ENCODE assay signal across 26 cellular contexts in the genomic region with DNA sequence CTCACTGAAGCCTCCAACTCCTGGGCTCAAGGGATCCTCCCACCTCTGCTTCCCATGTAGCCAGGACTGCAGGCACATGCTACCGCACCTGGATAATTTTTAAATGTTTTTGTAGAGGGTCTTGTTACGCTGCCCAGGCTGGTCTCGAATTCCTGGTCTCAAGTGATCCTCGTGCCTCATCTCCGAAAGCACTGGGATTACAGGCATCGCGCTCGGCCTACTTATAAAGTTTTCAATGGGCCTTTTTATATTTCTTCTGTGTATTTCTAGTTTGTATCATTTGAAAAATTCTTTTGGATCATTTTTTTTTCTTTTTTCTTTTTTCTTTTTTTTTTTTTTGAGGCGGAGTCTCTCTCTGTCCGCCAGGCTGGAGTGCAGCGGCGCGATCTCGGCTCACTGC. TPM values are rescaled to one million over a fixed set of nuclear protein-coding genes. Genes with fewer than 3 reads are reported as not detected.
A peak's percentile ranks its signal among the peaks of the same experiment; 100 is the strongest.
DNase-seq lines count a peak whose midpoint lies in the region; ATAC-seq, FAIRE-seq and TF ChIP-seq lines count a peak whose summit lies in the region.
"Had no signal": no experiment of that assay in that cellular context is flagged by ENCODE, and none has a peak within 500 bp of the region (broad histone marks: within the 10 kb centered on the region; RNA-seq: fewer than 3 reads in every experiment).

No MANE protein-coding gene starts in this region.

- in situ Hi-C loops in HepG2 (cut with HindIII; ENCODE audit: extremely low pct_ligation_motif_present, low pct_unique_long_range_greater_than_20kb) = no loop called here
- in situ Hi-C loops in transverse colon (cut with MboI; ENCODE audit: low pct_ligation_motif_present in 1 of 4, low pct_unique_long_range_greater_than_20kb in 1 of 4, low sequenced_read_pairs in 3 of 4) = no loop called here

- peak overlapping the region; percentile 96; the same call in 1 of the 2 replicates for H3K4me2 ChIP-seq in HepG2 (ENCODE audit: low read depth, low read length)
- H3K4me2 ChIP-seq: A549, BLaER1 had no signal

- no peak for DNase-seq in HepG2 (ENCODE audit: low spot score)
- no peak for DNase-seq in right lobe of liver
- DNase-seq in left kidney (ENCODE audit: low read depth, low spot score) = peak; percentile 19
- DNase-seq in stomach = no peak
- no peak for DNase-seq in transverse colon
- no peak for DNase-seq in BE2C
- DNase-seq: AML-193; C1 segment of cervical spinal cord; CD4-positive, alpha-beta memory T cell; CD4-positive, CD25-positive, alpha-beta regulatory T cell; CD8-positive, alpha-beta memory T cell; COR-L47; DMS 273 treated with DMSO at 0.1 percent for 48 hours; DMS153; DMS53; DMS79; DND-41; EL; GDM1 had no signal

- no TSS peak for BruUV-seq in HepG2 (replicated peaks; lab: Mats Ljungman, UMichigan)

- WGBS in HepG2 (ENCODE audit: low lambda C conversion rate) = 87% methylated on average over 14 of the region's 14 CpGs
- 97% methylated on average over 8 of the region's 14 CpGs for WGBS in right lobe of liver (ENCODE audit: insufficient coverage, low coverage, low lambda C conversion rate, missing lambda C conversion rate)
- 89 to 96% (median 94%) methylated on average over 14 of the region's 14 CpGs for WGBS in stomach, 5 donors
- 93 to 97% methylated on average over 11 to 14 of the region's 14 CpGs for WGBS in transverse colon (ENCODE audit: low coverage in 1 of 2), 2 donors

- no peak for TF ChIP-seq POLR2A in HepG2 (IDR thresholded peaks at IDR 0.05; ENCODE audit: insufficient read depth in 1 of 2, low read depth in 2 of 2, low read length in 2 of 2)
- TF ChIP-seq POLR2A in right lobe of liver (IDR thresholded peaks at IDR 0.05) = no peak
- no peak for TF ChIP-seq POLR2A in stomach (IDR thresholded peaks at IDR 0.05)
- TF ChIP-seq POLR2A in transverse colon (IDR thresholded peaks at IDR 0.05) = no peak

- H3K4me3 ChIP-seq in HepG2 (replicated peaks in 1 of 3; ENCODE audit: insufficient read depth in 1 of 3, low read depth in 2 of 3, low read length in 3 of 3) (no peak overlapping the region), right lobe of liver (no peak overlapping the region), HEK293 (ENCODE audit: low read depth, low read length) (no peak overlapping the region), stomach (no peak overlapping the region), transverse colon (no peak overlapping the region), BE2C (ENCODE audit: low read depth, low read length) (no peak overlapping the region)
- H3K4me3 ChIP-seq: A549, BLaER1, GM12878 had no signal

- intact Hi-C loops in HepG2 (cut with micrococcal nuclease; ENCODE audit: unreplicated experiment) (no loop called here), right lobe of liver (cut with DNase I) (no loop called here), stomach (cut with DNase I; ENCODE audit: low total_unique reads) (no loop called here), transverse colon (cut with DNase I; ENCODE audit: low total_unique reads) (no loop called here)

- H3K4me1 ChIP-seq in HepG2 (ENCODE audit: insufficient read depth, low read length) (peaks cover 46% of the 10 kb centered on the region), right lobe of liver (no peaks in the 10 kb centered on the region), HEK293 (ENCODE audit: control insufficient read depth, insufficient read depth, low read length) (no peaks in the 10 kb centered on the region), stomach (peaks cover 0 to 25% (median 9%) of the 10 kb centered on the region in 4 donors), transverse colon (peaks cover 0 to 11% (median 0%) of the 10 kb centered on the region in 4 donors), BE2C (no peaks in the 10 kb centered on the region)
- H3K4me1 ChIP-seq: A549, BLaER1 had no signal

- no peaks in the 10 kb centered on the region for H3K9me3 ChIP-seq in HepG2 (ENCODE audit: low read length)
- no peaks in the 10 kb centered on the region for H3K9me3 ChIP-seq in right lobe of liver
- H3K9me3 ChIP-seq in HEK293 (ENCODE audit: control insufficient read depth, insufficient read depth, low read depth, low read length) = no peaks in the 10 kb centered on the region
- no peaks in the 10 kb centered on the region for H3K9me3 ChIP-seq in stomach
- H3K9me3 ChIP-seq in transverse colon = no peaks in the 10 kb centered on the region
- no peaks in the 10 kb centered on the region for H3K9me3 ChIP-seq in BE2C
- H3K9me3 ChIP-seq: A549, BLaER1 had no signal

- H3K27ac ChIP-seq in HepG2 (ENCODE audit: extremely low read length, insufficient read depth, low read length) = no peak overlapping the region
- H3K27ac ChIP-seq in right lobe of liver = no peak overlapping the region
- no peak overlapping the region for H3K27ac ChIP-seq in HEK293 (ENCODE audit: extremely low read depth, low read depth, low read length)
- peak overlapping the region in 3 of 5 donors; percentile 73 to 81 (median 78) for H3K27ac ChIP-seq in stomach
- no peak overlapping the region for H3K27ac ChIP-seq in transverse colon
- H3K27ac ChIP-seq: 22Rv1, A549, BLaER1 had no signal

- H3K27me3 ChIP-seq in HepG2 (ENCODE audit: control insufficient read depth in 1 of 2, insufficient read depth in 2 of 2, low read length in 2 of 2) = no peaks in the 10 kb centered on the region
- H3K27me3 ChIP-seq in right lobe of liver = no peaks in the 10 kb centered on the region
- H3K27me3 ChIP-seq in stomach = no peaks in the 10 kb centered on the region
- no peaks in the 10 kb centered on the region for H3K27me3 ChIP-seq in transverse colon
- H3K27me3 ChIP-seq in BE2C = no peaks in the 10 kb centered on the region
- H3K27me3 ChIP-seq: BLaER1 had no signal

- TF ChIP-seq EP300 in HepG2 (IDR thresholded peaks at IDR 0.05; ENCODE audit: low read depth in 2 of 2, low read length in 2 of 2) (no peak), HepG2 (CRISPR knock-in tag; IDR thresholded peaks at IDR 0.05; ENCODE audit: borderline replicate concordance) (no peak), stomach (IDR thresholded peaks at IDR 0.05) (no peak), transverse colon (IDR thresholded peaks at IDR 0.05; ENCODE audit: low read depth) (no peak)

- H3K36me3 ChIP-seq in HepG2 (replicated peaks in 1 of 2; ENCODE audit: control insufficient read depth in 1 of 2, insufficient read depth in 2 of 2, low read length in 2 of 2) = no peaks in the 10 kb centered on the region
- H3K36me3 ChIP-seq in right lobe of liver = no peaks in the 10 kb centered on the region
- no peaks in the 10 kb centered on the region; a peak in 1 of 3 replicates for H3K36me3 ChIP-seq in HEK293 (ENCODE audit: control insufficient read depth in 2 of 2, insufficient read depth in 1 of 2, low read length in 2 of 2)
- peaks cover 0 to 3% (median 0%) of the 10 kb centered on the region in 4 donors for H3K36me3 ChIP-seq in stomach
- no peaks in the 10 kb centered on the region for H3K36me3 ChIP-seq in transverse colon
- H3K36me3 ChIP-seq in BE2C = no peaks in the 10 kb centered on the region
- H3K36me3 ChIP-seq: BLaER1 had no signal

- ATAC-seq in HepG2 (no peak), right lobe of liver (no peak)
- ATAC-seq: A549, GM12878 had no signal

- no peak overlapping the region for H2AFZ ChIP-seq in HepG2 (ENCODE audit: low read length)

- no peak overlapping the region for H3K9ac ChIP-seq in HepG2 (ENCODE audit: insufficient read depth, low read depth, low read length)
- H3K9ac ChIP-seq: BLaER1 had no signal

- FAIRE-seq in HepG2 (lab: Jason Lieb, UNC) = no peak
- FAIRE-seq: A549, GM12878, GM12892, GM18507 had no signal

- CTCF ChIA-PET in HepG2 (lab: Yijun Ruan, JAX; ENCODE audit: low intra/inter-chr PET ratio, low total read pairs) = no interaction called here
- CTCF ChIA-PET in HEK293 (lab: Yijun Ruan, JAX) = no interaction called here

- TF ChIP-seq RAD21 in HepG2 (CRISPR knock-in tag; IDR thresholded peaks at IDR 0.05) = no peak

- no peaks in the 10 kb centered on the region for H4K20me1 ChIP-seq in HepG2 (ENCODE audit: insufficient read depth, low read length)
- H4K20me1 ChIP-seq: BLaER1 had no signal

- H3K79me2 ChIP-seq in HepG2 (ENCODE audit: insufficient read depth, low read length) = no peaks in the 10 kb centered on the region

- TF ChIP-seq CTCF in HepG2 (CRISPR knock-in tag; IDR thresholded peaks at IDR 0.05) (no peak), right lobe of liver (IDR thresholded peaks at IDR 0.05) (no peak), HEK293 (tag by site-specific recombination; IDR thresholded peaks at IDR 0.05) (no peak), stomach (IDR thresholded peaks at IDR 0.05) (no peak), transverse colon (IDR thresholded peaks at IDR 0.05) (no peak), BE2C (IDR thresholded peaks at IDR 0.05; ENCODE audit: low read depth, low read length) (no peak)

- POLR2A ChIA-PET in HepG2 (lab: Yijun Ruan, JAX) (no interaction called here), HEK293 (lab: Yijun Ruan, JAX) (no interaction called here)

RNA-seq across cellular contexts. Expression of gene TLCD3A, which starts 7.3 kb away (rescaled TPM):
- total RNA-seq in HepG2 (2016; rRNA removed; fragmentation: Illumina TruSeq; extraction: Trizol) = 16.5 and 25.2 TPM in 2 replicates
- total RNA-seq in HepG2 (2016; cell fraction: cytosol; rRNA removed; fragmentation: Illumina TruSeq; extraction: Trizol; ENCODE audit: low read depth) = 11.6 and 12.3 TPM in 2 replicates
- 16.8 and 25.2 TPM in 2 replicates for total RNA-seq in HepG2 (2016; cell fraction: insoluble cytoplasmic fraction; rRNA removed; fragmentation: Illumina TruSeq; extraction: Trizol)
- 24.8 and 30.1 TPM in 2 replicates for total RNA-seq in HepG2 (2016; cell fraction: membrane; rRNA removed; fragmentation: Illumina TruSeq; extraction: Trizol)
- 22.5 and 29.8 TPM in 2 replicates for total RNA-seq in HepG2 (2016; cell fraction: nucleus; rRNA removed; fragmentation: Illumina TruSeq; extraction: Trizol)
- 46.6 and 53.8 TPM in 2 replicates for polyA plus RNA-seq in HepG2 (2011; rRNA removed)
- polyA plus RNA-seq in HepG2 (2011; cell fraction: cytosol; rRNA removed) = 55.4 and 57.8 TPM in 2 replicates
- 29.5 and 29.7 TPM in 2 replicates for polyA plus RNA-seq in HepG2 (2011; cell fraction: nucleus; rRNA removed)
- polyA plus RNA-seq in HepG2 (2012) = 28.7 and 29.6 TPM in 2 replicates
- polyA plus RNA-seq in HepG2 (2016; cell fraction: cytosol; fragmentation: Illumina TruSeq; extraction: Trizol; ENCODE audit: low read depth) = 16.6 and 21.9 TPM in 2 replicates
- polyA plus RNA-seq in HepG2 (2016; cell fraction: insoluble cytoplasmic fraction; fragmentation: Illumina TruSeq; extraction: Trizol; ENCODE audit: low read depth) = 21.1 and 27.9 TPM in 2 replicates
- polyA plus RNA-seq in HepG2 (2016; cell fraction: membrane; fragmentation: Illumina TruSeq; extraction: Trizol; ENCODE audit: low read depth) = 30.8 and 33.2 TPM in 2 replicates
- polyA plus RNA-seq in HepG2 (2016; cell fraction: nucleus; fragmentation: Illumina TruSeq; extraction: Trizol; ENCODE audit: insufficient read depth, low read depth) = 48.5 and 49.8 TPM in 2 replicates
- polyA minus RNA-seq in HepG2 (2011; rRNA and poly(A)+ RNA removed; ENCODE audit: low replicate concordance) = 112 and 176 TPM in 2 replicates
- polyA minus RNA-seq in HepG2 (2011; cell fraction: cytosol; rRNA and poly(A)+ RNA removed) = 36.8 and 39.7 TPM in 2 replicates
- 18.0 and 23.5 TPM in 2 replicates for polyA minus RNA-seq in HepG2 (2011; cell fraction: nucleus; rRNA and poly(A)+ RNA removed)
- 10 to 100 TPM in 1 of 6 experiments, 1 to 10 TPM in 3, under 1 TPM in 2; 0.59 to 11.5 (median 1.6) TPM for total RNA-seq in right lobe of liver
- total RNA-seq in stomach = 10 to 100 TPM in 4 of 5 donors, under 1 TPM in 1; 0.58 to 33.2 (median 12.2) TPM
- 10 to 100 TPM in 1 of 3 donors, 1 to 10 TPM in 2; 7.9 to 12.3 (median 8.7) TPM for polyA plus RNA-seq in stomach
- total RNA-seq in transverse colon = 1 to 10 TPM; 3.2 to 6.4 (median 4.1) TPM
- 8.8 TPM for polyA plus RNA-seq in BE2C (2012; ENCODE audit: insufficient read depth, insufficient read length, low read depth)

RNA-seq across cellular contexts. Expression of gene VPS53, which starts 10.4 kb away (rescaled TPM):
- 17.3 and 21.8 TPM in 2 replicates for total RNA-seq in HepG2 (2016; rRNA removed; fragmentation: Illumina TruSeq; extraction: Trizol)
- 8.1 and 10.4 TPM in 2 replicates for total RNA-seq in HepG2 (2016; cell fraction: cytosol; rRNA removed; fragmentation: Illumina TruSeq; extraction: Trizol; ENCODE audit: low read depth)
- 17.9 and 18.2 TPM in 2 replicates for total RNA-seq in HepG2 (2016; cell fraction: insoluble cytoplasmic fraction; rRNA removed; fragmentation: Illumina TruSeq; extraction: Trizol)
- total RNA-seq in HepG2 (2016; cell fraction: membrane; rRNA removed; fragmentation: Illumina TruSeq; extraction: Trizol) = 6.2 and 7.3 TPM in 2 replicates
- 13.4 and 15.3 TPM in 2 replicates for total RNA-seq in HepG2 (2016; cell fraction: nucleus; rRNA removed; fragmentation: Illumina TruSeq; extraction: Trizol)
- polyA plus RNA-seq in HepG2 (2011; rRNA removed) = 12.5 and 13.3 TPM in 2 replicates
- 7.6 and 8.0 TPM in 2 replicates for polyA plus RNA-seq in HepG2 (2011; cell fraction: cytosol; rRNA removed)
- polyA plus RNA-seq in HepG2 (2011; cell fraction: nucleus; rRNA removed) = 10.5 and 11.7 TPM in 2 replicates
- polyA plus RNA-seq in HepG2 (2012) = 11.0 and 12.6 TPM in 2 replicates
- 1.3 and 1.4 TPM in 2 replicates for polyA plus RNA-seq in HepG2 (2016; cell fraction: cytosol; fragmentation: Illumina TruSeq; extraction: Trizol; ENCODE audit: low read depth)
- 12.9 and 17.6 TPM in 2 replicates for polyA plus RNA-seq in HepG2 (2016; cell fraction: insoluble cytoplasmic fraction; fragmentation: Illumina TruSeq; extraction: Trizol; ENCODE audit: low read depth)
- polyA plus RNA-seq in HepG2 (2016; cell fraction: membrane; fragmentation: Illumina TruSeq; extraction: Trizol; ENCODE audit: low read depth) = 3.0 and 3.4 TPM in 2 replicates
- polyA plus RNA-seq in HepG2 (2016; cell fraction: nucleus; fragmentation: Illumina TruSeq; extraction: Trizol; ENCODE audit: insufficient read depth, low read depth) = 18.7 and 20.8 TPM in 2 replicates
- 109 and 127 TPM in 2 replicates for polyA minus RNA-seq in HepG2 (2011; rRNA and poly(A)+ RNA removed; ENCODE audit: low replicate concordance)
- 24.4 and 27.0 TPM in 2 replicates for polyA minus RNA-seq in HepG2 (2011; cell fraction: cytosol; rRNA and poly(A)+ RNA removed)
- polyA minus RNA-seq in HepG2 (2011; cell fraction: nucleus; rRNA and poly(A)+ RNA removed) = 35.8 and 54.7 TPM in 2 replicates
- total RNA-seq in right lobe of liver = 10 to 100 TPM; 17.9 to 35.1 (median 28.2) TPM
- 100 to 1,000 TPM in 1 of 5 donors, 10 to 100 TPM in 4; 26.1 to 206 (median 49.1) TPM for total RNA-seq in stomach
- polyA plus RNA-seq in stomach = 10 to 100 TPM in 1 of 3 donors, 1 to 10 TPM in 2; 4.5 to 13.1 (median 5.6) TPM
- total RNA-seq in transverse colon = 10 to 100 TPM; 26.4 to 80.4 (median 47.7) TPM
- polyA plus RNA-seq in BE2C (2012; ENCODE audit: insufficient read depth, insufficient read length, low read depth) = 28.1 TPM

RNA-seq across cellular contexts. Expression of gene GEMIN4, which starts 27.0 kb away (rescaled TPM):
- total RNA-seq in HepG2 (2016; rRNA removed; fragmentation: Illumina TruSeq; extraction: Trizol) (22.7 and 28.2 TPM in 2 replicates), right lobe of liver (10 to 100 TPM in 1 of 6 experiments, 1 to 10 TPM in 5; 7.1 to 10.1 (median 8.0) TPM), stomach (10 to 100 TPM in 3 of 5 donors, 1 to 10 TPM in 2; 8.2 to 92.4 (median 21.4) TPM), transverse colon (10 to 100 TPM; 10.5 to 70.3 (median 12.4) TPM)
- 1.6 and 2.8 TPM in 2 replicates for total RNA-seq in HepG2 (2016; cell fraction: cytosol; rRNA removed; fragmentation: Illumina TruSeq; extraction: Trizol; ENCODE audit: low read depth)
- 23.2 and 25.6 TPM in 2 replicates for total RNA-seq in HepG2 (2016; cell fraction: insoluble cytoplasmic fraction; rRNA removed; fragmentation: Illumina TruSeq; extraction: Trizol)
- 7.3 and 7.8 TPM in 2 replicates for total RNA-seq in HepG2 (2016; cell fraction: membrane; rRNA removed; fragmentation: Illumina TruSeq; extraction: Trizol)
- total RNA-seq in HepG2 (2016; cell fraction: nucleus; rRNA removed; fragmentation: Illumina TruSeq; extraction: Trizol) = 14.5 and 15.4 TPM in 2 replicates
- polyA plus RNA-seq in HepG2 (2011; rRNA removed) (10.8 and 13.6 TPM in 2 replicates), stomach (10 to 100 TPM in 1 of 3 donors, 1 to 10 TPM in 2; 5.7 to 11.1 (median 7.8) TPM)
- 5.1 and 7.0 TPM in 2 replicates for polyA plus RNA-seq in HepG2 (2011; cell fraction: cytosol; rRNA removed)
- polyA plus RNA-seq in HepG2 (2011; cell fraction: nucleus; rRNA removed) = 15.7 and 16.5 TPM in 2 replicates
- polyA plus RNA-seq in HepG2 (2012) = 10.4 and 10.6 TPM in 2 replicates
- polyA plus RNA-seq in HepG2 (2016; cell fraction: cytosol; fragmentation: Illumina TruSeq; extraction: Trizol; ENCODE audit: low read depth) = 0.83 and 1.1 TPM in 2 replicates
- polyA plus RNA-seq in HepG2 (2016; cell fraction: insoluble cytoplasmic fraction; fragmentation: Illumina TruSeq; extraction: Trizol; ENCODE audit: low read depth) = 18.5 and 22.6 TPM in 2 replicates
- 2.1 and 3.2 TPM in 2 replicates for polyA plus RNA-seq in HepG2 (2016; cell fraction: membrane; fragmentation: Illumina TruSeq; extraction: Trizol; ENCODE audit: low read depth)
- 17.5 and 17.6 TPM in 2 replicates for polyA plus RNA-seq in HepG2 (2016; cell fraction: nucleus; fragmentation: Illumina TruSeq; extraction: Trizol; ENCODE audit: insufficient read depth, low read depth)
- polyA minus RNA-seq in HepG2 (2011; rRNA and poly(A)+ RNA removed; ENCODE audit: low replicate concordance) = 30.3 and 134 TPM in 2 replicates
- polyA minus RNA-seq in HepG2 (2011; cell fraction: cytosol; rRNA and poly(A)+ RNA removed) = 6.5 and 6.9 TPM in 2 replicates
- 9.9 and 11.6 TPM in 2 replicates for polyA minus RNA-seq in HepG2 (2011; cell fraction: nucleus; rRNA and poly(A)+ RNA removed)
- 10.3 TPM for polyA plus RNA-seq in BE2C (2012; ENCODE audit: insufficient read depth, insufficient read length, low read depth)

RNA-seq across cellular contexts. Expression of gene GLOD4, which starts 57.0 kb away (rescaled TPM):
- total RNA-seq in HepG2 (2016; rRNA removed; fragmentation: Illumina TruSeq; extraction: Trizol) (87.8 and 112 TPM in 2 replicates), right lobe of liver (10 to 100 TPM; 34.6 to 66.4 (median 39.9) TPM), stomach (100 to 1,000 TPM in 3 of 5 donors, 10 to 100 TPM in 1, 1 to 10 TPM in 1; 6.4 to 213 (median 104) TPM), transverse colon (100 to 1,000 TPM in 1 of 4 donors, 10 to 100 TPM in 3; 65.5 to 124 (median 73.7) TPM)
- 9.8 and 11.3 TPM in 2 replicates for total RNA-seq in HepG2 (2016; cell fraction: cytosol; rRNA removed; fragmentation: Illumina TruSeq; extraction: Trizol; ENCODE audit: low read depth)
- 79.1 and 124 TPM in 2 replicates for total RNA-seq in HepG2 (2016; cell fraction: insoluble cytoplasmic fraction; rRNA removed; fragmentation: Illumina TruSeq; extraction: Trizol)
- 22.5 and 25.3 TPM in 2 replicates for total RNA-seq in HepG2 (2016; cell fraction: membrane; rRNA removed; fragmentation: Illumina TruSeq; extraction: Trizol)
- total RNA-seq in HepG2 (2016; cell fraction: nucleus; rRNA removed; fragmentation: Illumina TruSeq; extraction: Trizol) = 44.3 and 54.7 TPM in 2 replicates
- polyA plus RNA-seq in HepG2 (2011; rRNA removed) (42.0 and 53.7 TPM in 2 replicates), stomach (10 to 100 TPM; 38.4 to 91.2 (median 82.1) TPM)
- 29.7 and 47.5 TPM in 2 replicates for polyA plus RNA-seq in HepG2 (2011; cell fraction: cytosol; rRNA removed)
- 30.6 and 44.9 TPM in 2 replicates for polyA plus RNA-seq in HepG2 (2011; cell fraction: nucleus; rRNA removed)
- 56.4 and 101 TPM in 2 replicates for polyA plus RNA-seq in HepG2 (2012)
- 6.7 and 7.7 TPM in 2 replicates for polyA plus RNA-seq in HepG2 (2016; cell fraction: cytosol; fragmentation: Illumina TruSeq; extraction: Trizol; ENCODE audit: low read depth)
- polyA plus RNA-seq in HepG2 (2016; cell fraction: insoluble cytoplasmic fraction; fragmentation: Illumina TruSeq; extraction: Trizol; ENCODE audit: low read depth) = 153 and 154 TPM in 2 replicates
- polyA plus RNA-seq in HepG2 (2016; cell fraction: membrane; fragmentation: Illumina TruSeq; extraction: Trizol; ENCODE audit: low read depth) = 13.2 and 14.9 TPM in 2 replicates
- polyA plus RNA-seq in HepG2 (2016; cell fraction: nucleus; fragmentation: Illumina TruSeq; extraction: Trizol; ENCODE audit: insufficient read depth, low read depth) = 86.8 and 90.1 TPM in 2 replicates
- 13.1 and 20.3 TPM in 2 replicates for polyA minus RNA-seq in HepG2 (2011; rRNA and poly(A)+ RNA removed; ENCODE audit: low replicate concordance)
- polyA minus RNA-seq in HepG2 (2011; cell fraction: cytosol; rRNA and poly(A)+ RNA removed) = 14.1 and 21.6 TPM in 2 replicates
- polyA minus RNA-seq in HepG2 (2011; cell fraction: nucleus; rRNA and poly(A)+ RNA removed) = 37.0 and 38.0 TPM in 2 replicates
- polyA plus RNA-seq in BE2C (2012; ENCODE audit: insufficient read depth, insufficient read length, low read depth) = 109 TPM

RNA-seq across cellular contexts. Expression of gene MRM3, which starts 57.1 kb away (rescaled TPM):
- total RNA-seq in HepG2 (2016; rRNA removed; fragmentation: Illumina TruSeq; extraction: Trizol) (25.5 and 30.3 TPM in 2 replicates), right lobe of liver (10 to 100 TPM in 5 of 6 experiments, 1 to 10 TPM in 1; 10.0 to 18.1 (median 13.4) TPM), stomach (10 to 100 TPM; 12.2 to 69.2 (median 39.1) TPM), transverse colon (10 to 100 TPM in 2 of 4 donors, under 1 TPM in 1, not detected in 1; 1.00 to 13.4 (median 12.5) TPM)
- total RNA-seq in HepG2 (2016; cell fraction: cytosol; rRNA removed; fragmentation: Illumina TruSeq; extraction: Trizol; ENCODE audit: low read depth) = 4.8 and 5.8 TPM in 2 replicates
- total RNA-seq in HepG2 (2016; cell fraction: insoluble cytoplasmic fraction; rRNA removed; fragmentation: Illumina TruSeq; extraction: Trizol) = 26.8 and 31.7 TPM in 2 replicates
- total RNA-seq in HepG2 (2016; cell fraction: membrane; rRNA removed; fragmentation: Illumina TruSeq; extraction: Trizol) = 8.4 and 8.7 TPM in 2 replicates
- total RNA-seq in HepG2 (2016; cell fraction: nucleus; rRNA removed; fragmentation: Illumina TruSeq; extraction: Trizol) = 17.8 and 20.7 TPM in 2 replicates
- polyA plus RNA-seq in HepG2 (2011; rRNA removed) (12.3 and 12.4 TPM in 2 replicates), stomach (10 to 100 TPM; 11.2 to 16.6 (median 15.2) TPM)
- 16.1 and 17.4 TPM in 2 replicates for polyA plus RNA-seq in HepG2 (2011; cell fraction: cytosol; rRNA removed)
- polyA plus RNA-seq in HepG2 (2011; cell fraction: nucleus; rRNA removed) = 9.4 and 10.2 TPM in 2 replicates
- polyA plus RNA-seq in HepG2 (2012) = 12.8 and 14.9 TPM in 2 replicates
- 3.0 and 3.1 TPM in 2 replicates for polyA plus RNA-seq in HepG2 (2016; cell fraction: cytosol; fragmentation: Illumina TruSeq; extraction: Trizol; ENCODE audit: low read depth)
- polyA plus RNA-seq in HepG2 (2016; cell fraction: insoluble cytoplasmic fraction; fragmentation: Illumina TruSeq; extraction: Trizol; ENCODE audit: low read depth) = 25.8 and 28.8 TPM in 2 replicates
- 4.6 and 4.9 TPM in 2 replicates for polyA plus RNA-seq in HepG2 (2016; cell fraction: membrane; fragmentation: Illumina TruSeq; extraction: Trizol; ENCODE audit: low read depth)
- polyA plus RNA-seq in HepG2 (2016; cell fraction: nucleus; fragmentation: Illumina TruSeq; extraction: Trizol; ENCODE audit: insufficient read depth, low read depth) = 13.4 and 15.4 TPM in 2 replicates
- 12.6 and 16.7 TPM in 2 replicates for polyA minus RNA-seq in HepG2 (2011; rRNA and poly(A)+ RNA removed; ENCODE audit: low replicate concordance)
- 6.9 and 10.1 TPM in 2 replicates for polyA minus RNA-seq in HepG2 (2011; cell fraction: cytosol; rRNA and poly(A)+ RNA removed)
- polyA minus RNA-seq in HepG2 (2011; cell fraction: nucleus; rRNA and poly(A)+ RNA removed) = 28.8 and 34.7 TPM in 2 replicates
- 23.0 TPM for polyA plus RNA-seq in BE2C (2012; ENCODE audit: insufficient read depth, insufficient read length, low read depth)

Comparison
In these comparisons a context has a peak if more than half of its experiments do, and no peak if none do; other contexts are left out.
1. H3K27ac ChIP-seq: peak in stomach (3 of 5); none in HepG2 (single experiment), right lobe of liver (0 of 3), HEK293 (single experiment) and transverse colon (0 of 4).
2. Of the 63 proteins assayed by ChIP-seq in both HepG2 and HEK293: peak only in HepG2: none; only in HEK293: SETDB1; in both: none; in neither: 62.